ENCODE assay signal across 1 cellular context in genomic region chr12:78703820-78704525, GRCh38.
TF ChIP-seq lines count a peak whose summit lies in the region.

No MANE protein-coding gene starts in this region.

TF ChIP-seq in WTC11, 78 proteins besides CTCF, POLR2A, EP300 and RAD21 (continued from another document):
- TF ChIP-seq RORB (CRISPR knock-in tag; IDR thresholded peaks at IDR 0.05) (no peak), FOXK1 (CRISPR knock-in tag; IDR thresholded peaks at IDR 0.05) (no peak), ZNF263 (CRISPR knock-in tag; IDR thresholded peaks at IDR 0.05; ENCODE audit: low read depth) (no peak)
